8 cellular contexts compared by ENCODE assay signal in genomic region chr15:85800460-85801123, GRCh38. TPM values are rescaled to one million over a fixed set of nuclear protein-coding genes. Genes with fewer than 3 reads are reported as not detected.
DNase-seq lines count a peak whose midpoint lies in the region; ATAC-seq and TF ChIP-seq lines count a peak whose summit lies in the region.

No MANE protein-coding gene starts in this region.

- H3K27me3 Mint-ChIP-seq in Calu3 (ENCODE audit: unreplicated experiment): no peaks in the 10 kb centered on the region

- no peaks in the 10 kb centered on the region for H3K9me3 Mint-ChIP-seq in Calu3 (ENCODE audit: low read depth, unreplicated experiment)

- no peak for TF ChIP-seq POLR2A in adrenal gland (IDR thresholded peaks at IDR 0.05)

- H3K36me3 Mint-ChIP-seq in Calu3 (ENCODE audit: insufficient read depth, unreplicated experiment): peaks cover 10% of the 10 kb centered on the region

- no peak for TF ChIP-seq CTCF in Calu3 (IDR thresholded peaks at IDR 0.05; ENCODE audit: unreplicated experiment)
- peak in 5 of 6 experiments; percentile 38 to 47 (median 40) for TF ChIP-seq CTCF in adrenal gland (IDR thresholded peaks at IDR 0.05)

- peak overlapping the region; percentile 21 for H3K27ac Mint-ChIP-seq in Calu3 (ENCODE audit: unreplicated experiment)

- intact Hi-C loops in Calu3 (cut with micrococcal nuclease; ENCODE audit: unreplicated experiment) (loop anchor here (1.0 to 2.0 kb wide), 3 partner anchors 31 to 70 kb away; no protein-coding TSS in a partner anchor), adrenal gland (cut with DNase I) (no loop called here)

- no peaks in the 10 kb centered on the region for H3K36me3 ChIP-seq in adrenal gland (replicated peaks in 1 of 2)

- H3K27me3 ChIP-seq in adrenal gland: no peaks in the 10 kb centered on the region

- H3K4me3 Mint-ChIP-seq in Calu3 (ENCODE audit: low read depth, unreplicated experiment): peak overlapping the region; percentile 30

- peaks cover 23% of the 10 kb centered on the region for H3K4me1 Mint-ChIP-seq in Calu3 (ENCODE audit: low read depth, unreplicated experiment)

- H3K27ac ChIP-seq in adrenal gland: no peak overlapping the region

- DNase-seq in Calu3 (peak; percentile 90), NCI-H2029 (lab: John Stamatoyannopoulos, UW) (peak; percentile 82), adrenal gland (peak; percentile 86 to 94 (median 92)), left kidney (ENCODE audit: low read depth, low spot score) (peak; percentile 29), OCI-M1 (lab: John Stamatoyannopoulos, UW) (no peak)
- no peak for DNase-seq in activated effector memory CD4-positive, alpha-beta T cell treated with anti-CD3 and anti-CD28 coated beads, Interleukin-2, amount 50 U/mL, for 16 hours

- no peak overlapping the region for H3K4me3 ChIP-seq in adrenal gland

- BruUV-seq in Calu3 (replicated peaks; lab: Mats Ljungman, UMichigan): no TSS peak

- ATAC-seq in HG03571 (IDR thresholded peaks at IDR 0.05; ENCODE audit: unreplicated experiment) (no peak), GM21723 (IDR thresholded peaks at IDR 0.05; ENCODE audit: unreplicated experiment) (no peak)

- WGBS in adrenal gland, 4 donors: 56 to 70% (median 65%) methylated on average over 9 of the region's 9 CpGs

- CTCF ChIA-PET in Calu3 (lab: Charles Lee): interaction anchor here (0.5 to 2.1 kb wide), 7 partner anchors 10 to 60 kb away, joined by 4 to 26 read pairs (median 5); no protein-coding TSS in a partner anchor

- no peaks in the 10 kb centered on the region for H3K9me3 ChIP-seq in adrenal gland (replicated peaks in 1 of 3)

- peaks cover 0 to 5% of the 10 kb centered on the region in 2 donors for H3K4me1 ChIP-seq in adrenal gland (replicated peaks in 1 of 2)

RNA-seq across cellular contexts. Expression of gene KLHL25, which starts 5.9 kb away (rescaled TPM):
- total RNA-seq in Calu3 (2022) (14.1 and 16.0 TPM in 2 replicates), adrenal gland (1 to 10 TPM; 3.7 to 6.2 (median 4.5) TPM)
- polyA plus RNA-seq in adrenal gland: 1 to 10 TPM; 1.4 to 3.9 (median 3.9) TPM

Comparison
In these comparisons a context has a peak if more than half of its experiments do, and no peak if none do; other contexts are left out.
1. DNase-seq: peak in Calu3 (single experiment), NCI-H2029 (single experiment), adrenal gland (7 of 7) and left kidney (single experiment); none in activated effector memory CD4-positive, alpha-beta T cell treated with anti-CD3 and anti-CD28 coated beads, Interleukin-2, amount 50 U/mL, for 16 hours (single experiment) and OCI-M1 (single experiment).